In genomic region chr2:114699423-114699944, GRCh38 we compare ENCODE assay signal across 19 cellular contexts.
"Had no signal": no experiment of that assay in that cellular context is flagged by ENCODE, and none has a peak within 500 bp of the region (broad histone marks: within the 10 kb centered on the region; RNA-seq: fewer than 3 reads in every experiment).

No MANE protein-coding gene starts in this region.

- H3K27ac Mint-ChIP-seq: naive thymus-derived CD8-positive, alpha-beta T cell had no signal

- H3K4me1 Mint-ChIP-seq: naive thymus-derived CD8-positive, alpha-beta T cell had no signal

- H3K27ac ChIP-seq: colonic mucosa, foreskin keratinocyte, hepatocyte, ovary, right atrium auricular region, tibial artery, upper lobe of left lung, vagina had no signal

- DNase-seq: colonic mucosa; dermis blood vessel endothelial cell; erythroblast; foreskin keratinocyte; head of caudate nucleus; left colon; mammary epithelial cell; mucosa of descending colon; naive thymus-derived CD8-positive, alpha-beta T cell; nucleus accumbens; ovary; small intestine; stimulated activated CD4-positive, alpha-beta T cell treated with anti-CD3 and anti-CD28 coated beads, Interleukin-12 subunit alpha, Interleukin-12 subunit beta, amount 100 ng/mL, for 4 hours; stimulated activated naive CD4-positive, alpha-beta T cell treated with Interleukin-2 at 50 U/mL for 16 hours; tibial artery; upper lobe of left lung had no signal

- H3K4me3 Mint-ChIP-seq: naive thymus-derived CD8-positive, alpha-beta T cell had no signal

- H3K4me1 ChIP-seq: colonic mucosa, foreskin keratinocyte, right atrium auricular region, tibial artery, upper lobe of left lung, vagina had no signal

- H3K4me3 ChIP-seq: colonic mucosa, hepatocyte, mucosa of descending colon, ovary, right atrium auricular region, tibial artery, upper lobe of left lung, vagina had no signal

- ATAC-seq: foreskin keratinocyte; left colon; mucosa of descending colon; naive thymus-derived CD8-positive, alpha-beta T cell had no signal

- H3K36me3 ChIP-seq: colonic mucosa, ovary, right atrium auricular region, tibial artery, upper lobe of left lung, vagina had no signal

- H2AFZ ChIP-seq: hepatocyte had no signal

- H3K36me3 Mint-ChIP-seq: naive thymus-derived CD8-positive, alpha-beta T cell had no signal

- H3K27me3 ChIP-seq: colonic mucosa, foreskin keratinocyte, hepatocyte, ovary, right atrium auricular region, tibial artery, vagina had no signal

- H3K9me3 ChIP-seq: colonic mucosa, mucosa of descending colon, ovary, right atrium auricular region, tibial artery, upper lobe of left lung, vagina had no signal
